In the genomic region with DNA sequence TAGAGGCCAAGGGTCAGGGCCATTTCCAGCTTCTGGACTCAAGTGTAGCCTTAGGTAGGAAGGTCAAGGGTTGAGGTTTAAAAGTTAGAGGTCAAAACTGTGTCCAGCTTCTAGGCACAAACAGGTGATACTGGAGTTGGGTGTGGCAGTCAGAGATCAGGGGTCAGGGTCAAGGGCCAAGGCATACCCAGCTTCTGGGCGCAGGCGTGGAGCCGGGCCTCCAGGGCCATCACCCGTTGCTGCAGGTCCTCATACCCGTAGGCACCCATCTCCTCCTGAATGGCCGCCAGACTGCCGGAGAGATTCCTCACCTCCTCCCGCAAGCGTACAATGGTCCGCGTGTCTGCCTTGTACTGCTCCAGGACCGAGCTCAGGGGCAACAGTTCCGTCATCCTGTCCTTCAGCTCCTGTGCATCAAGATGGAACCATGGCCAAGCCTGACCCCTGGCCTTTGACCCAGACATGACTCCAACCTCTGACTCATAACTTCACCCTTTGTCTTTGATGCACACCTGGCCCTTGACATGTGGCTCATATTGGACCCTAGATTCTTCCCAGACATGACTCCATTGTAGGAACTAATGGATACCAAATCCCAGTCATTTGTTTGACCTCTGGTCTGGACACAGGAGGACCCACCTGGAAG, we compare ENCODE assay signal across 19 cellular contexts. TPM values are rescaled to one million over a fixed set of nuclear protein-coding genes. Genes with fewer than 3 reads are reported as not detected.
DNase-seq lines count a peak whose midpoint lies in the region; ATAC-seq and TF ChIP-seq lines count a peak whose summit lies in the region.
"Had no signal": no experiment of that assay in that cellular context is flagged by ENCODE, and none has a peak within 500 bp of the region (broad histone marks: within the 10 kb centered on the region; RNA-seq: fewer than 3 reads in every experiment).

No MANE protein-coding gene starts in this region.

- no peaks in the 10 kb centered on the region for H3K9me3 Mint-ChIP-seq in T-helper 2 cell treated with Interferon-gamma antibody and Interleukin-4, amounts not matched to agents 5 μg/mL and 100 μg/mL, for 36 hours
- H3K9me3 Mint-ChIP-seq in CD8-positive, alpha-beta T cell: no peaks in the 10 kb centered on the region
- no peaks in the 10 kb centered on the region for H3K9me3 Mint-ChIP-seq in activated T-helper 2 cell treated with anti-CD3 and anti-CD28 coated beads, Interferon-gamma antibody, Interleukin-2, Interleukin-4, amounts not matched to agents 10 μg/mL and 5 μg/mL and 100 μg/mL, durations not matched to agents 14 hours and 24 hours and 36 hours

- no peak for ATAC-seq in CD8-positive, alpha-beta T cell
- ATAC-seq: gastroesophageal sphincter had no signal

- H3K36me3 Mint-ChIP-seq in T-helper 2 cell treated with Interferon-gamma antibody and Interleukin-4, amounts not matched to agents 5 μg/mL and 100 μg/mL, for 36 hours (ENCODE audit: low read depth): peaks cover 12% of the 10 kb centered on the region
- peaks cover 33% of the 10 kb centered on the region for H3K36me3 Mint-ChIP-seq in CD8-positive, alpha-beta T cell
- H3K36me3 Mint-ChIP-seq in activated T-helper 2 cell treated with anti-CD3 and anti-CD28 coated beads, Interferon-gamma antibody, Interleukin-2, Interleukin-4, amounts not matched to agents 10 μg/mL and 5 μg/mL and 100 μg/mL, durations not matched to agents 14 hours and 24 hours and 36 hours (ENCODE audit: low read depth): peaks cover 21% of the 10 kb centered on the region

- no peak for DNase-seq in T-helper 2 cell treated with Interferon-gamma antibody and Interleukin-4, amounts not matched to agents 5 μg/mL and 100 μg/mL, for 36 hours (ENCODE audit: low spot score)
- DNase-seq in T-helper 2 cell (no peak), G401 (ENCODE audit: low spot score) (no peak), HPDE6-E6E7 (ENCODE audit: extremely low spot score) (no peak), posterior cingulate gyrus (no peak)
- no peak for DNase-seq in CD8-positive, alpha-beta T cell
- no peak for DNase-seq in activated T-helper 2 cell treated with anti-CD3 and anti-CD28 coated beads, Interferon-gamma antibody, Interleukin-2, Interleukin-4, amounts not matched to agents 10 μg/mL and 5 μg/mL and 100 μg/mL, durations not matched to agents 14 hours and 24 hours and 36 hours (ENCODE audit: low spot score)
- DNase-seq: amniotic stem cell; DMS153; mesendoderm; NCI-H1436 treated with DMSO at 0.1 percent for 48 hours; NCI-H82; stimulated activated CD4-positive, alpha-beta T cell treated with anti-CD3 and anti-CD28 coated beads, Interleukin-12 subunit alpha, Interleukin-12 subunit beta, amount 100 ng/mL, for 4 hours; stimulated activated CD8-positive, alpha-beta memory T cell treated with anti-CD3 and anti-CD28 coated beads, Interleukin-4, amount 100 ng/mL, for 48 hours had no signal

- H3K4me3 ChIP-seq in CD8-positive, alpha-beta T cell (ENCODE audit: low read depth, low read length): peak overlapping the region; percentile 63
- H3K4me3 ChIP-seq in mucosa of rectum (ENCODE audit: low read length in 2 of 2): peak overlapping the region in 1 of 2 donors; percentile 59
- H3K4me3 ChIP-seq: BLaER1 treated with 17β-estradiol and CSF1 and Interleukin-3, amounts not matched to agents 10 nM and 100 nM; esophagus muscularis mucosa; gastroesophageal sphincter; vagina had no signal

- H3K27ac Mint-ChIP-seq in T-helper 2 cell treated with Interferon-gamma antibody and Interleukin-4, amounts not matched to agents 5 μg/mL and 100 μg/mL, for 36 hours: peak overlapping the region; percentile 46
- peak overlapping the region; percentile 96 for H3K27ac Mint-ChIP-seq in CD8-positive, alpha-beta T cell
- H3K27ac Mint-ChIP-seq in activated T-helper 2 cell treated with anti-CD3 and anti-CD28 coated beads, Interferon-gamma antibody, Interleukin-2, Interleukin-4, amounts not matched to agents 10 μg/mL and 5 μg/mL and 100 μg/mL, durations not matched to agents 14 hours and 24 hours and 36 hours: no peak overlapping the region

- peaks cover 47% of the 10 kb centered on the region for H3K4me1 Mint-ChIP-seq in T-helper 2 cell treated with Interferon-gamma antibody and Interleukin-4, amounts not matched to agents 5 μg/mL and 100 μg/mL, for 36 hours (ENCODE audit: low read depth)
- H3K4me1 Mint-ChIP-seq in CD8-positive, alpha-beta T cell (ENCODE audit: low read depth): peaks cover 83% of the 10 kb centered on the region
- peaks cover 44% of the 10 kb centered on the region for H3K4me1 Mint-ChIP-seq in activated T-helper 2 cell treated with anti-CD3 and anti-CD28 coated beads, Interferon-gamma antibody, Interleukin-2, Interleukin-4, amounts not matched to agents 10 μg/mL and 5 μg/mL and 100 μg/mL, durations not matched to agents 14 hours and 24 hours and 36 hours (ENCODE audit: low read depth)

- no peak for TF ChIP-seq CTCF in CD8-positive, alpha-beta T cell (IDR thresholded peaks at IDR 0.05)

- peaks cover 68% of the 10 kb centered on the region for H3K4me1 ChIP-seq in CD8-positive, alpha-beta T cell (ENCODE audit: insufficient read depth, low read length)
- no peaks in the 10 kb centered on the region for H3K4me1 ChIP-seq in mucosa of rectum (ENCODE audit: control insufficient read depth in 2 of 2, insufficient read depth in 2 of 2, low read length in 2 of 2)
- H3K4me1 ChIP-seq: esophagus muscularis mucosa, gastroesophageal sphincter, vagina had no signal

- H3K27me3 ChIP-seq in CD8-positive, alpha-beta T cell (ENCODE audit: insufficient read depth, low read length): no peaks in the 10 kb centered on the region
- no peaks in the 10 kb centered on the region for H3K27me3 ChIP-seq in mucosa of rectum (ENCODE audit: control insufficient read depth in 2 of 2, insufficient read depth in 2 of 2, low read length in 2 of 2)
- H3K27me3 ChIP-seq: BLaER1 treated with 17β-estradiol and CSF1 and Interleukin-3, amounts not matched to agents 10 nM and 100 nM; esophagus muscularis mucosa; gastroesophageal sphincter; vagina had no signal

- H3K27ac ChIP-seq in CD8-positive, alpha-beta T cell (ENCODE audit: low read depth, low read length): peak overlapping the region; percentile 48
- H3K27ac ChIP-seq in mucosa of rectum (ENCODE audit: low read depth in 2 of 2, low read length in 2 of 2): peak overlapping the region; percentile 8 to 76
- H3K27ac ChIP-seq: BLaER1 treated with 17β-estradiol and CSF1 and Interleukin-3, amounts not matched to agents 10 nM and 100 nM; esophagus muscularis mucosa; gastroesophageal sphincter; vagina had no signal

- peak overlapping the region; percentile 92 for H3K4me3 Mint-ChIP-seq in T-helper 2 cell treated with Interferon-gamma antibody and Interleukin-4, amounts not matched to agents 5 μg/mL and 100 μg/mL, for 36 hours
- H3K4me3 Mint-ChIP-seq in CD8-positive, alpha-beta T cell: peak overlapping the region; percentile 90
- H3K4me3 Mint-ChIP-seq in activated T-helper 2 cell treated with anti-CD3 and anti-CD28 coated beads, Interferon-gamma antibody, Interleukin-2, Interleukin-4, amounts not matched to agents 10 μg/mL and 5 μg/mL and 100 μg/mL, durations not matched to agents 14 hours and 24 hours and 36 hours (ENCODE audit: low read depth): peak overlapping the region; percentile 72

- in situ Hi-C loops in G401 (cut with HindIII; ENCODE audit: low sequenced_read_pairs): no loop called here

- H3K9ac ChIP-seq in mucosa of rectum (ENCODE audit: low read depth in 1 of 2, low read length in 2 of 2): no peak overlapping the region
- H3K9ac ChIP-seq: BLaER1 treated with 17β-estradiol and CSF1 and Interleukin-3, amounts not matched to agents 10 nM and 100 nM had no signal

- H3K27me3 Mint-ChIP-seq in T-helper 2 cell treated with Interferon-gamma antibody and Interleukin-4, amounts not matched to agents 5 μg/mL and 100 μg/mL, for 36 hours (ENCODE audit: low read depth): no peaks in the 10 kb centered on the region
- no peaks in the 10 kb centered on the region for H3K27me3 Mint-ChIP-seq in CD8-positive, alpha-beta T cell (ENCODE audit: low read depth)
- no peaks in the 10 kb centered on the region for H3K27me3 Mint-ChIP-seq in activated T-helper 2 cell treated with anti-CD3 and anti-CD28 coated beads, Interferon-gamma antibody, Interleukin-2, Interleukin-4, amounts not matched to agents 10 μg/mL and 5 μg/mL and 100 μg/mL, durations not matched to agents 14 hours and 24 hours and 36 hours (ENCODE audit: low read depth)

- no peaks in the 10 kb centered on the region for H3K36me3 ChIP-seq in CD8-positive, alpha-beta T cell (ENCODE audit: insufficient read depth, low read length)
- no peaks in the 10 kb centered on the region for H3K36me3 ChIP-seq in mucosa of rectum (ENCODE audit: control insufficient read depth in 2 of 2, insufficient read depth in 2 of 2, low read length in 2 of 2)
- H3K36me3 ChIP-seq: vagina had no signal

- CTCF ChIA-PET in CD8-positive, alpha-beta T cell (lab: Charles Lee): interaction anchor here (0.6 to 2.6 kb wide), 7 partner anchors 9 to 61 kb away, joined by 3 to 16 read pairs (median 4); a partner anchor contains a TSS

- POLR2A ChIA-PET in CD8-positive, alpha-beta T cell (lab: Charles Lee): interaction anchor here (1.0 to 2.6 kb wide), 4 partner anchors 15 to 29 kb away, joined by 3 to 12 read pairs (median 5); a partner anchor contains a TSS

- no peaks in the 10 kb centered on the region for H3K9me3 ChIP-seq in CD8-positive, alpha-beta T cell (ENCODE audit: low read length)
- H3K9me3 ChIP-seq in mucosa of rectum (ENCODE audit: control insufficient read depth in 2 of 2, low read length in 2 of 2): no peaks in the 10 kb centered on the region
- H3K9me3 ChIP-seq: BLaER1 treated with 17β-estradiol and CSF1 and Interleukin-3, amounts not matched to agents 10 nM and 100 nM; esophagus muscularis mucosa; gastroesophageal sphincter; vagina had no signal

- intact Hi-C loops in CD8-positive, alpha-beta T cell (cut with DNase I, micrococcal nuclease): no loop called here
- intact Hi-C loops in activated T-helper 2 cell treated with anti-CD3 and anti-CD28 coated beads, Interferon-gamma antibody, Interleukin-2, Interleukin-4, amounts not matched to agents 10 μg/mL and 5 μg/mL and 100 μg/mL, durations not matched to agents 14 hours and 24 hours and 36 hours (cut with micrococcal nuclease): no loop called here
- intact Hi-C loops in posterior cingulate gyrus (cut with DNase I): no loop called here

RNA-seq across cellular contexts. Expression of a gene that starts 22.1 kb away (rescaled TPM):
- total RNA-seq in CD8-positive, alpha-beta T cell: 10 to 100 TPM; 42.4 to 42.7 TPM
- total RNA-seq in activated T-helper 2 cell treated with anti-CD3 and anti-CD28 coated beads, Interferon-gamma antibody, Interleukin-2, Interleukin-4, amounts not matched to agents 10 μg/mL and 5 μg/mL and 100 μg/mL, durations not matched to agents 14 hours and 24 hours and 36 hours: 84.3 and 87.3 TPM in 2 replicates
- total RNA-seq in G401 (2014; rRNA removed; shearing (Covaris generic)): 222 and 282 TPM in 2 replicates

RNA-seq across cellular contexts. Expression of a gene that starts 29.5 kb away (rescaled TPM):
- 100 to 1,000 TPM; 161 to 173 TPM for total RNA-seq in CD8-positive, alpha-beta T cell
- total RNA-seq in activated T-helper 2 cell treated with anti-CD3 and anti-CD28 coated beads, Interferon-gamma antibody, Interleukin-2, Interleukin-4, amounts not matched to agents 10 μg/mL and 5 μg/mL and 100 μg/mL, durations not matched to agents 14 hours and 24 hours and 36 hours: 331 and 335 TPM in 2 replicates
- 338 and 361 TPM in 2 replicates for total RNA-seq in G401 (2014; rRNA removed; shearing (Covaris generic))

RNA-seq across cellular contexts. Expression of a gene that starts 38.3 kb away (rescaled TPM):
- total RNA-seq in CD8-positive, alpha-beta T cell: 10 to 100 TPM; 38.9 to 41.3 TPM
- total RNA-seq in activated T-helper 2 cell treated with anti-CD3 and anti-CD28 coated beads, Interferon-gamma antibody, Interleukin-2, Interleukin-4, amounts not matched to agents 10 μg/mL and 5 μg/mL and 100 μg/mL, durations not matched to agents 14 hours and 24 hours and 36 hours: 23.4 and 23.7 TPM in 2 replicates
- 23.4 and 32.4 TPM in 2 replicates for total RNA-seq in G401 (2014; rRNA removed; shearing (Covaris generic))
